2 cellular contexts compared by ENCODE assay signal in the genomic region with DNA sequence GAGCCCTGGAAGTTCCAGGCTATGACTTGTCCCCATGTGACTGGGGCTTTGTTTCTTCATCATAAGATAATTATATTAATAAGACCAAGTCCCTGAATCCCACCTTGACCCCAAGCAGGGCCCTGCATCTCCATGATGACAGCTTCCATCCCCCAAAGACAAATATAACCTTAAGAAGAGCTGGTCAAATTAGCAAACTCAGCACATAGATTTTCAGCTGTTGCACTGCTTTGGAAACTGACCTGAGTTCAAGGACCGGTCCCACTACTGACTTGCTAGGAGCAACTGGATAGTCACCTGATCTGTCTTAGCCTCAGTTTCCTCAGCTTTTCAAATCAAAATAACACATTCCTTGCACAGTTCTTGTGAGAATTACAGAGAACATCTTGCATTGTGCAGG.
A peak's percentile ranks its signal among the peaks of the same experiment; 100 is the strongest.
TF ChIP-seq lines count a peak whose summit lies in the region.

No MANE protein-coding gene starts in this region.

TF ChIP-seq in A549, 52 proteins besides CTCF, POLR2A, EP300 and RAD21:
- TF ChIP-seq MAFK (IDR thresholded peaks at IDR 0.05; ENCODE audit: partially characterized antibody), result peak; percentile 82
- no peak for TF ChIP-seq BHLHE40 (IDR thresholded peaks at IDR 0.05; ENCODE audit: low read depth, low read length)

TF ChIP-seq in K562, 482 proteins besides CTCF, POLR2A, EP300 and RAD21:
- TF ChIP-seq C11orf30 (IDR thresholded peaks at IDR 0.05; ENCODE audit: low read depth), result peak; percentile 67; the same call in 1 of the 2 replicates
- no peak for TF ChIP-seq GATA2 (CRISPR knock-in tag; IDR thresholded peaks at IDR 0.05)
- TF ChIP-seq CXXC5 (CRISPR knock-in tag; IDR thresholded peaks at IDR 0.05), result no peak
- TF ChIP-seq, protein P1, sequence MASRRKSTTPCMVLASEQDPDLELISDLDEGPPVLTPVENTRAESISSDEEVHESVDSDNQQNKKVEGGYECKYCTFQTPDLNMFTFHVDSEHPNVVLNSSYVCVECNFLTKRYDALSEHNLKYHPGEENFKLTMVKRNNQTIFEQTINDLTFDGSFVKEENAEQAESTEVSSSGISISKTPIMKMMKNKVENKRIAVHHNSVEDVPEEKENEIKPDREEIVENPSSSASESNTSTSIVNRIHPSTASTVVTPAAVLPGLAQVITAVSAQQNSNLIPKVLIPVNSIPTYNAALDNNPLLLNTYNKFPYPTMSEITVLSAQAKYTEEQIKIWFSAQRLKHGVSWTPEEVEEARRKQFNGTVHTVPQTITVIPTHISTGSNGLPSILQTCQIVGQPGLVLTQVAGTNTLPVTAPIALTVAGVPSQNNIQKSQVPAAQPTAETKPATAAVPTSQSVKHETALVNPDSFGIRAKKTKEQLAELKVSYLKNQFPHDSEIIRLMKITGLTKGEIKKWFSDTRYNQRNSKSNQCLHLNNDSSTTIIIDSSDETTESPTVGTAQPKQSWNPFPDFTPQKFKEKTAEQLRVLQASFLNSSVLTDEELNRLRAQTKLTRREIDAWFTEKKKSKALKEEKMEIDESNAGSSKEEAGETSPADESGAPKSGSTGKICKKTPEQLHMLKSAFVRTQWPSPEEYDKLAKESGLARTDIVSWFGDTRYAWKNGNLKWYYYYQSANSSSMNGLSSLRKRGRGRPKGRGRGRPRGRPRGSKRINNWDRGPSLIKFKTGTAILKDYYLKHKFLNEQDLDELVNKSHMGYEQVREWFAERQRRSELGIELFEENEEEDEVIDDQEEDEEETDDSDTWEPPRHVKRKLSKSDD (conservative IDR thresholded peaks at IDR 0.05; ENCODE audit: low read length), result no peak
- no peak for TF ChIP-seq RFX1 (IDR thresholded peaks at IDR 0.05)
- TF ChIP-seq, protein P2, sequence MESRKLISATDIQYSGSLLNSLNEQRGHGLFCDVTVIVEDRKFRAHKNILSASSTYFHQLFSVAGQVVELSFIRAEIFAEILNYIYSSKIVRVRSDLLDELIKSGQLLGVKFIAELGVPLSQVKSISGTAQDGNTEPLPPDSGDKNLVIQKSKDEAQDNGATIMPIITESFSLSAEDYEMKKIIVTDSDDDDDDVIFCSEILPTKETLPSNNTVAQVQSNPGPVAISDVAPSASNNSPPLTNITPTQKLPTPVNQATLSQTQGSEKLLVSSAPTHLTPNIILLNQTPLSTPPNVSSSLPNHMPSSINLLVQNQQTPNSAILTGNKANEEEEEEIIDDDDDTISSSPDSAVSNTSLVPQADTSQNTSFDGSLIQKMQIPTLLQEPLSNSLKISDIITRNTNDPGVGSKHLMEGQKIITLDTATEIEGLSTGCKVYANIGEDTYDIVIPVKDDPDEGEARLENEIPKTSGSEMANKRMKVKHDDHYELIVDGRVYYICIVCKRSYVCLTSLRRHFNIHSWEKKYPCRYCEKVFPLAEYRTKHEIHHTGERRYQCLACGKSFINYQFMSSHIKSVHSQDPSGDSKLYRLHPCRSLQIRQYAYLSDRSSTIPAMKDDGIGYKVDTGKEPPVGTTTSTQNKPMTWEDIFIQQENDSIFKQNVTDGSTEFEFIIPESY (CRISPR knock-in tag; IDR thresholded peaks at IDR 0.05), result no peak
- TF ChIP-seq ZNF316 (IDR thresholded peaks at IDR 0.05), result peak; percentile 78
- TF ChIP-seq, protein P3, sequence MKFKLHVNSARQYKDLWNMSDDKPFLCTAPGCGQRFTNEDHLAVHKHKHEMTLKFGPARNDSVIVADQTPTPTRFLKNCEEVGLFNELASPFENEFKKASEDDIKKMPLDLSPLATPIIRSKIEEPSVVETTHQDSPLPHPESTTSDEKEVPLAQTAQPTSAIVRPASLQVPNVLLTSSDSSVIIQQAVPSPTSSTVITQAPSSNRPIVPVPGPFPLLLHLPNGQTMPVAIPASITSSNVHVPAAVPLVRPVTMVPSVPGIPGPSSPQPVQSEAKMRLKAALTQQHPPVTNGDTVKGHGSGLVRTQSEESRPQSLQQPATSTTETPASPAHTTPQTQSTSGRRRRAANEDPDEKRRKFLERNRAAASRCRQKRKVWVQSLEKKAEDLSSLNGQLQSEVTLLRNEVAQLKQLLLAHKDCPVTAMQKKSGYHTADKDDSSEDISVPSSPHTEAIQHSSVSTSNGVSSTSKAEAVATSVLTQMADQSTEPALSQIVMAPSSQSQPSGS (CRISPR knock-in tag; IDR thresholded peaks at IDR 0.05), result no peak
- 0 out of 2 replicates have a peak, but pooled peaks have one; percentile 50 for TF ChIP-seq MAFG (tag; conservative IDR thresholded peaks at IDR 0.05)
- TF ChIP-seq, protein P4, sequence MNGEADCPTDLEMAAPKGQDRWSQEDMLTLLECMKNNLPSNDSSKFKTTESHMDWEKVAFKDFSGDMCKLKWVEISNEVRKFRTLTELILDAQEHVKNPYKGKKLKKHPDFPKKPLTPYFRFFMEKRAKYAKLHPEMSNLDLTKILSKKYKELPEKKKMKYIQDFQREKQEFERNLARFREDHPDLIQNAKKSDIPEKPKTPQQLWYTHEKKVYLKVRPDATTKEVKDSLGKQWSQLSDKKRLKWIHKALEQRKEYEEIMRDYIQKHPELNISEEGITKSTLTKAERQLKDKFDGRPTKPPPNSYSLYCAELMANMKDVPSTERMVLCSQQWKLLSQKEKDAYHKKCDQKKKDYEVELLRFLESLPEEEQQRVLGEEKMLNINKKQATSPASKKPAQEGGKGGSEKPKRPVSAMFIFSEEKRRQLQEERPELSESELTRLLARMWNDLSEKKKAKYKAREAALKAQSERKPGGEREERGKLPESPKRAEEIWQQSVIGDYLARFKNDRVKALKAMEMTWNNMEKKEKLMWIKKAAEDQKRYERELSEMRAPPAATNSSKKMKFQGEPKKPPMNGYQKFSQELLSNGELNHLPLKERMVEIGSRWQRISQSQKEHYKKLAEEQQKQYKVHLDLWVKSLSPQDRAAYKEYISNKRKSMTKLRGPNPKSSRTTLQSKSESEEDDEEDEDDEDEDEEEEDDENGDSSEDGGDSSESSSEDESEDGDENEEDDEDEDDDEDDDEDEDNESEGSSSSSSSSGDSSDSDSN (IDR thresholded peaks at IDR 0.05; ENCODE audit: borderline replicate concordance in 1 of 2, low read depth in 2 of 2, low read length in 2 of 2), result no peak
- no peak for TF ChIP-seq NONO (IDR thresholded peaks at IDR 0.05; ENCODE audit: low read depth in 2 of 2, low read length in 1 of 2)
- TF ChIP-seq MAFF (IDR thresholded peaks at IDR 0.05; ENCODE audit: low read length), result peak; percentile 26; the same call in 1 of the 2 replicates
- TF ChIP-seq TCF7L2 (IDR thresholded peaks at IDR 0.05; ENCODE audit: low read depth, low read length), result no peak
TF ChIP-seq in K562: peak in this region for 4.
